In the genomic region with DNA sequence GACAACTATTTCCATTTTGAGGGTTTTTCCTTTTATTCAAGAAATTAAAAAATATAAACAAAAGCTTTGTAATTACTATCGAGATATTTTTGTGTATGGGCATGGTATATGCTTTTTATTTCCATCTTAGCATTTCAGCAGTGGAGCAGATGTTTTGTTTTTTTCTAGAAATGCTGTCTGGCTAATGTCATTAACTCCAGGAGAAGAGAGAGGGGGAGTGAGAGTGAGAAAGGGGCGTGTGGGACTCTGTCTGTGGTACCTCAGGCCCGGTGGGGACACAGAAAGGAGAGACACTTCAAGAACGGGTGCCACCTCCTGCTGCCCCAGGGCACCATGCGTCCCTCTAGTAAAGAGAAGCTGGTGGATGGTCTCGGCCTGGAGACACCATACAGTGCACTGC, we compare ENCODE assay signal across 34 cellular contexts. TPM values are rescaled to one million over a fixed set of nuclear protein-coding genes. Genes with fewer than 3 reads are reported as not detected.
"Had no signal": no experiment of that assay in that cellular context is flagged by ENCODE, and none has a peak within 500 bp of the region (broad histone marks: within the 10 kb centered on the region; RNA-seq: fewer than 3 reads in every experiment).

No MANE protein-coding gene starts in this region.

- H3K27me3 ChIP-seq: foreskin keratinocyte, neural progenitor cell, sigmoid colon, transverse colon, uterus had no signal

- H3K36me3 ChIP-seq: esophagus muscularis mucosa, gastroesophageal sphincter, heart right ventricle, left lung, neural progenitor cell, sigmoid colon, suprapubic skin, transverse colon, upper lobe of right lung, uterus had no signal

- H3K9me3 ChIP-seq: esophagus muscularis mucosa, gastroesophageal sphincter, heart right ventricle, left lung, psoas muscle, suprapubic skin, transverse colon, upper lobe of right lung, uterus had no signal

- H3K27ac ChIP-seq: coronary artery, esophagus muscularis mucosa, foreskin keratinocyte, gastroesophageal sphincter, heart right ventricle, left lung, neural progenitor cell, psoas muscle, sigmoid colon, suprapubic skin, transverse colon, upper lobe of right lung, uterus had no signal

- ATAC-seq: foreskin keratinocyte; gastroesophageal sphincter; heart right ventricle; left cardiac atrium; left lung; mucosa of descending colon; natural killer cell treated with Interleukin-12 subunit alpha and Interleukin-12 subunit beta and Interleukin-15 and Interleukin-18, amount 100 ng/mL, for 72 hours; psoas muscle; right cardiac atrium; stimulated activated memory B cell treated with anti-CD40 and anti-IgM and Interleukin-4, amounts not matched to agents 10 μg/mL and 1 μg/mL and 100 μg/mL, for 72 hours; upper lobe of right lung had no signal

- DNase-seq: dermis blood vessel endothelial cell; effector memory CD4-positive, alpha-beta T cell; foreskin keratinocyte; heart right ventricle; hippocampal formation; left cardiac atrium; left lung; mesenchymal stem cell; mucosa of descending colon; naive B cell; nucleus accumbens; psoas muscle; right cardiac atrium; sigmoid colon; stimulated activated CD4-positive, alpha-beta T cell treated with anti-CD3 and anti-CD28 coated beads, Interleukin-2, amount 100 ng/mL, for 24 hours; stimulated activated CD4-positive, alpha-beta T cell treated with anti-CD3 and anti-CD28 coated beads, Interleukin-4, amount 100 ng/mL, for 24 hours; transverse colon; upper lobe of right lung; uterus had no signal

- H2AFZ ChIP-seq: neural progenitor cell had no signal

- H3K4me2 ChIP-seq: neural progenitor cell had no signal

- H3K4me1 ChIP-seq: esophagus muscularis mucosa, foreskin keratinocyte, gastroesophageal sphincter, left lung, psoas muscle, sigmoid colon, suprapubic skin, transverse colon, upper lobe of right lung, uterus had no signal

- H3K4me3 ChIP-seq: coronary artery, esophagus muscularis mucosa, gastroesophageal sphincter, heart right ventricle, left lung, mucosa of descending colon, neural progenitor cell, psoas muscle, sigmoid colon, suprapubic skin, transverse colon, upper lobe of right lung, uterus had no signal

- H3K9ac ChIP-seq: neural progenitor cell had no signal

RNA-seq across cellular contexts. Expression of a gene that starts 34.7 kb away (rescaled TPM):
- total RNA-seq: dermis blood vessel endothelial cell; endothelial cell of umbilical vein; epithelial cell of proximal tubule; foreskin keratinocyte; heart right ventricle; left cardiac atrium; left lung; lower leg skin; lung microvascular endothelial cell; mesothelial cell of epicardium; natural killer cell treated with Interleukin-12 subunit alpha and Interleukin-12 subunit beta and Interleukin-15 and Interleukin-18, amount 100 ng/mL, for 72 hours; osteocyte; renal cortical epithelial cell; right cardiac atrium; suprapubic skin; upper lobe of right lung had no signal
- polyA plus RNA-seq: endothelial cell of umbilical vein, fibroblast of lung, foreskin keratinocyte, heart right ventricle had no signal
